8 cellular contexts compared by ENCODE assay signal in the genomic region with DNA sequence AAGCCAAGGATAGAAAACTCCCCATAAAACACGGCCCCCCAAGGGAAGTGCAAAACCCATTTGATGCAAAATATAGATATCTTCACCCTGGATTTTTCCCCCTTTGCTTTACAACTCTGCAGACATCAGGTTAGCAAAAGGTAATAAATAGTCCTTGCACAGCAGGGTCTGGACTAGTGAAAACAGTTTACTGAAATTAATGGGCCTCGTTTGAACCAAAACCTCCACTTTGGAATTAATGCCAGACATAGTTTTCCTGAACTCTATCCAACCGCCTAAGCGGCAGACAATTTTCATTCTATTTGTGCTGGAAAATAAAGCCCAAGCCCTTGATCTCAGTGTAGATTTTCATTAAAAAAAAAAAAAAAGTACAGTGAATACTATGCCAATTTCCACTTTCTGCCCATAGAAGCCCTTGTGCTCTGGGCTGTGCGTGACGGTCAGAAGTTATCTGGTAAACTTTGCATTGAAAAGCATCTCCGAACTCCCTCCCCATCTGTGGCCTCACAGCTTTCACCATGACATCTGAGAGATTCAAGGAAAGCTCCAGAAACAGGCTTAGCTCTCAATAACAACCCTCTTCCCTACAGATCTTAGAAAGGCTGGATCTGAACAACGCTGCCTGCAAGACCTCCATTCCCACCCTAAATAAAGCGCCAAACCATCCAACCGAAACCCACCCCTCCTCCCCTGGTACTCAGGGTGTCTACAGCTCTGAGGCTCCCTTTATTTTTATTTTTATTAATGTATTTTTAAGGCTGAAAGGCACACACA. TPM values are rescaled to one million over a fixed set of nuclear protein-coding genes. Genes with fewer than 3 reads are reported as not detected.
A peak's percentile ranks its signal among the peaks of the same experiment; 100 is the strongest.
DNase-seq lines count a peak whose midpoint lies in the region; ATAC-seq and TF ChIP-seq lines count a peak whose summit lies in the region.

No MANE protein-coding gene starts in this region.

- no peak for TF ChIP-seq CTCF in Calu3 (IDR thresholded peaks at IDR 0.05; ENCODE audit: unreplicated experiment)
- no peak for TF ChIP-seq CTCF in nephron progenitor cell (IDR thresholded peaks at IDR 0.05)

- no peaks in the 10 kb centered on the region for H3K9me3 ChIP-seq in HAP-1
- no peaks in the 10 kb centered on the region for H3K9me3 ChIP-seq in effector memory CD4-positive, alpha-beta T cell (ENCODE audit: control insufficient read depth, low read length)

- in situ Hi-C loops in HAP-1 (cut with MboI; ENCODE audit: low sequenced_read_pairs) = no loop called here

- H3K27me3 Mint-ChIP-seq in Calu3 (ENCODE audit: unreplicated experiment) (no peaks in the 10 kb centered on the region), nephron progenitor cell (ENCODE audit: low read depth, poor library complexity) (peaks cover 5% of the 10 kb centered on the region)

- no peak for ATAC-seq in GM18520 (IDR thresholded peaks at IDR 0.05; ENCODE audit: unreplicated experiment)

- peak overlapping the region; percentile 62 for H3K4me3 Mint-ChIP-seq in Calu3 (ENCODE audit: low read depth, unreplicated experiment)
- peak overlapping the region; percentile 72 for H3K4me3 Mint-ChIP-seq in nephron progenitor cell

- BruUV-seq in Calu3 (replicated peaks; lab: Mats Ljungman, UMichigan) = no TSS peak

- CTCF ChIA-PET in Calu3 (lab: Charles Lee) = interaction anchor here (0.6 to 1.7 kb wide), 11 partner anchors 10 to 163 kb away, joined by 3 to 6 read pairs (median 4); no protein-coding TSS in a partner anchor

- H3K27ac ChIP-seq in effector memory CD4-positive, alpha-beta T cell (ENCODE audit: insufficient read depth, low read length, poor library complexity, severe bottlenecking) = peak overlapping the region; percentile 98

- H3K27me3 ChIP-seq in HAP-1 (ENCODE audit: low read depth) = no peaks in the 10 kb centered on the region
- no peaks in the 10 kb centered on the region for H3K27me3 ChIP-seq in effector memory CD4-positive, alpha-beta T cell (replicated peaks; ENCODE audit: control insufficient read depth, insufficient read depth, low read length, poor library complexity, severe bottlenecking)

- no peaks in the 10 kb centered on the region for H3K36me3 ChIP-seq in HAP-1 (replicated peaks)
- no peaks in the 10 kb centered on the region for H3K36me3 ChIP-seq in effector memory CD4-positive, alpha-beta T cell (ENCODE audit: control insufficient read depth, insufficient read depth, low read length)

- H3K27ac Mint-ChIP-seq in Calu3 (ENCODE audit: unreplicated experiment) = peak overlapping the region; percentile 98
- H3K27ac Mint-ChIP-seq in nephron progenitor cell = peak overlapping the region; percentile 86

- H3K36me3 Mint-ChIP-seq in Calu3 (ENCODE audit: insufficient read depth, unreplicated experiment) = peaks cover 26% of the 10 kb centered on the region
- no peaks in the 10 kb centered on the region for H3K36me3 Mint-ChIP-seq in nephron progenitor cell (ENCODE audit: low read depth)

- DNase-seq in Calu3 (no peak), HAP-1 (ENCODE audit: low spot score in 2 of 2) (peak in 1 of 2 experiments; percentile 35), OCI-M1 (lab: John Stamatoyannopoulos, UW) (peak; percentile 60), nephron progenitor cell (no peak), mucosa of gallbladder (ENCODE audit: low spot score) (no peak)
- DNase-seq in effector memory CD4-positive, alpha-beta T cell = no peak
- no peak for DNase-seq in stimulated activated CD4-positive, alpha-beta T cell treated with anti-CD3 and anti-CD28 coated beads, Interleukin-4, amount 100 ng/mL, for 4 hours

- peaks cover 62% of the 10 kb centered on the region for H3K4me1 ChIP-seq in HAP-1
- H3K4me1 ChIP-seq in effector memory CD4-positive, alpha-beta T cell (ENCODE audit: control insufficient read depth, insufficient read depth, low read length, poor library complexity, severe bottlenecking) = peaks cover 74% of the 10 kb centered on the region

- H3K4me1 Mint-ChIP-seq in Calu3 (ENCODE audit: low read depth, unreplicated experiment) (peaks cover 61% of the 10 kb centered on the region), nephron progenitor cell (peaks cover 98% of the 10 kb centered on the region)

- intact Hi-C loops in Calu3 (cut with micrococcal nuclease; ENCODE audit: unreplicated experiment) = loop anchor here (5.0 kb wide), 1 partner anchor 92 kb away; no protein-coding TSS in a partner anchor

- peak overlapping the region; percentile 14 for H3K4me3 ChIP-seq in HAP-1
- no peak overlapping the region for H3K4me3 ChIP-seq in effector memory CD4-positive, alpha-beta T cell (ENCODE audit: insufficient read depth, low read depth, low read length, poor library complexity, severe bottlenecking)

- no peaks in the 10 kb centered on the region for H3K9me3 Mint-ChIP-seq in Calu3 (ENCODE audit: low read depth, unreplicated experiment)
- no peaks in the 10 kb centered on the region for H3K9me3 Mint-ChIP-seq in nephron progenitor cell

RNA-seq across cellular contexts. Expression of a gene that starts 11.0 kb away (rescaled TPM):
- total RNA-seq in Calu3 (2022) (30.1 and 33.1 TPM in 2 replicates), mucosa of gallbladder (70.9 TPM)

RNA-seq across cellular contexts. Expression of a gene that starts 58.6 kb away (rescaled TPM):
- total RNA-seq in Calu3 (2022) (16.5 and 18.9 TPM in 2 replicates), mucosa of gallbladder (31.2 TPM)
